In the genomic region with DNA sequence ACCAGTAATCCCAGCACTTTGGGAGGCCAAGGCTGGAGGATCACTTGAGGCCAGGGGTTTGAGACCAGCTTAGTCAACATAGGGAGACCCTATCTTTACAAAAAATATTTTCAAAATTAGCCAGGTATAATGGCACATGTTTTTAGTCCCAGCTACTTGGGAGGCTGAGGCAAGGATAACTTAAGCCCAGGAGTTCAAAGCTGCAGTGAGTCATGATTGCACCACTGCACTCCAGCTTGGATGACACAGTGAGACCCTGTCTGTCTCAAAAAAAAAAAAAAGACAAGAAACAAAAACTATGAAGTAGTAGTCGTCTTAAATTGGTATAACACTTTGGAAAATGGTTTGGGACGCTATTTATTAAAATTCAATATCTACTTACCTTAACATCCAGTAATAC, we compare ENCODE assay signal across 1 cellular context.
TF ChIP-seq lines count a peak whose summit lies in the region.

No MANE protein-coding gene starts in this region.

TF ChIP-seq in WTC11, 78 proteins besides CTCF, POLR2A, EP300 and RAD21 (continued from another document):
- TF ChIP-seq ERG (CRISPR knock-in tag; IDR thresholded peaks at IDR 0.05) (no peak), AR (CRISPR knock-in tag; IDR thresholded peaks at IDR 0.05) (no peak), E2F1 (CRISPR knock-in tag; IDR thresholded peaks at IDR 0.05) (no peak), ZNF317 (CRISPR knock-in tag; IDR thresholded peaks at IDR 0.05; ENCODE audit: borderline replicate concordance, low read depth) (no peak), JAZF1 (CRISPR knock-in tag; IDR thresholded peaks at IDR 0.05) (no peak)
- TF ChIP-seq, protein P1, sequence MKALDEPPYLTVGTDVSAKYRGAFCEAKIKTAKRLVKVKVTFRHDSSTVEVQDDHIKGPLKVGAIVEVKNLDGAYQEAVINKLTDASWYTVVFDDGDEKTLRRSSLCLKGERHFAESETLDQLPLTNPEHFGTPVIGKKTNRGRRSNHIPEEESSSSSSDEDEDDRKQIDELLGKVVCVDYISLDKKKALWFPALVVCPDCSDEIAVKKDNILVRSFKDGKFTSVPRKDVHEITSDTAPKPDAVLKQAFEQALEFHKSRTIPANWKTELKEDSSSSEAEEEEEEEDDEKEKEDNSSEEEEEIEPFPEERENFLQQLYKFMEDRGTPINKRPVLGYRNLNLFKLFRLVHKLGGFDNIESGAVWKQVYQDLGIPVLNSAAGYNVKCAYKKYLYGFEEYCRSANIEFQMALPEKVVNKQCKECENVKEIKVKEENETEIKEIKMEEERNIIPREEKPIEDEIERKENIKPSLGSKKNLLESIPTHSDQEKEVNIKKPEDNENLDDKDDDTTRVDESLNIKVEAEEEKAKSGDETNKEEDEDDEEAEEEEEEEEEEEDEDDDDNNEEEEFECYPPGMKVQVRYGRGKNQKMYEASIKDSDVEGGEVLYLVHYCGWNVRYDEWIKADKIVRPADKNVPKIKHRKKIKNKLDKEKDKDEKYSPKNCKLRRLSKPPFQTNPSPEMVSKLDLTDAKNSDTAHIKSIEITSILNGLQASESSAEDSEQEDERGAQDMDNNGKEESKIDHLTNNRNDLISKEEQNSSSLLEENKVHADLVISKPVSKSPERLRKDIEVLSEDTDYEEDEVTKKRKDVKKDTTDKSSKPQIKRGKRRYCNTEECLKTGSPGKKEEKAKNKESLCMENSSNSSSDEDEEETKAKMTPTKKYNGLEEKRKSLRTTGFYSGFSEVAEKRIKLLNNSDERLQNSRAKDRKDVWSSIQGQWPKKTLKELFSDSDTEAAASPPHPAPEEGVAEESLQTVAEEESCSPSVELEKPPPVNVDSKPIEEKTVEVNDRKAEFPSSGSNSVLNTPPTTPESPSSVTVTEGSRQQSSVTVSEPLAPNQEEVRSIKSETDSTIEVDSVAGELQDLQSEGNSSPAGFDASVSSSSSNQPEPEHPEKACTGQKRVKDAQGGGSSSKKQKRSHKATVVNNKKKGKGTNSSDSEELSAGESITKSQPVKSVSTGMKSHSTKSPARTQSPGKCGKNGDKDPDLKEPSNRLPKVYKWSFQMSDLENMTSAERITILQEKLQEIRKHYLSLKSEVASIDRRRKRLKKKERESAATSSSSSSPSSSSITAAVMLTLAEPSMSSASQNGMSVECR (CRISPR knock-in tag; IDR thresholded peaks at IDR 0.05; ENCODE audit: borderline replicate concordance) = no peak
